Comparison of ENCODE assay signal across 9 cellular contexts in genomic region chr4:144645102-144645469, GRCh38.
DNase-seq lines count a peak whose midpoint lies in the region; TF ChIP-seq lines count a peak whose summit lies in the region.
"Had no signal": no experiment of that assay in that cellular context is flagged by ENCODE, and none has a peak within 500 bp of the region (broad histone marks: within the 10 kb centered on the region; RNA-seq: fewer than 3 reads in every experiment).

No MANE protein-coding gene starts in this region.

- H3K36me3 ChIP-seq in HUES48 (ENCODE audit: control insufficient read depth, insufficient read depth, low read length) (no peaks in the 10 kb centered on the region), subcutaneous abdominal adipose tissue (ENCODE audit: control insufficient read depth in 5 of 5, insufficient read depth in 5 of 5, low read length in 5 of 5) (no peaks in the 10 kb centered on the region)

- peaks cover 71% of the 10 kb centered on the region for H3K27me3 ChIP-seq in HUES48 (ENCODE audit: control insufficient read depth, insufficient read depth, low read length)
- peaks cover 7% of the 10 kb centered on the region for H3K27me3 ChIP-seq in layer of hippocampus (ENCODE audit: control insufficient read depth, insufficient read depth, low read length)
- peaks cover 10 to 28% (median 21%) of the 10 kb centered on the region in 5 donors for H3K27me3 ChIP-seq in subcutaneous abdominal adipose tissue (ENCODE audit: control insufficient read depth in 5 of 5, insufficient read depth in 4 of 5, low read length in 5 of 5)

- DNase-seq in astrocyte of the spinal cord (ENCODE audit: low read depth, low spot score) (peak; percentile 35), midbrain (lab: John Stamatoyannopoulos, UW) (no peak), T-helper 9 cell (no peak), NCI-H1417 treated with DMSO at 0.1 percent for 48 hours (lab: John Stamatoyannopoulos, UW) (no peak)
- DNase-seq: activated T-cell treated with anti-CD3 and anti-CD28 coated beads, Interleukin-2, amount 50 U/mL, for 1 hour; NCI-H524 treated with DMSO at 0.1 percent for 48 hours had no signal

- H3K4me3 ChIP-seq in HUES48 (ENCODE audit: low read depth, low read length) = peak overlapping the region; percentile 61
- peak overlapping the region; percentile 87 for H3K4me3 ChIP-seq in astrocyte of the spinal cord (ENCODE audit: low read depth, low read length)
- H3K4me3 ChIP-seq in subcutaneous abdominal adipose tissue (ENCODE audit: low read depth in 1 of 5, low read length in 5 of 5) = peak overlapping the region in 4 of 5 donors; percentile 39 to 72 (median 62)

- in situ Hi-C loops in astrocyte of the spinal cord (cut with HindIII; ENCODE audit: low sequenced_read_pairs) = no loop called here

- peaks cover 35% of the 10 kb centered on the region for H3K4me1 ChIP-seq in HUES48 (ENCODE audit: control insufficient read depth, insufficient read depth, low read length)
- peaks cover 0 to 22% (median 22%) of the 10 kb centered on the region in 5 donors for H3K4me1 ChIP-seq in subcutaneous abdominal adipose tissue (ENCODE audit: control insufficient read depth in 5 of 5, insufficient read depth in 5 of 5, low read length in 5 of 5)

- H3K27ac ChIP-seq in HUES48 (ENCODE audit: low read depth, low read length) = no peak overlapping the region
- peak overlapping the region; percentile 78 for H3K27ac ChIP-seq in layer of hippocampus (ENCODE audit: low read depth, low read length)
- H3K27ac ChIP-seq in subcutaneous abdominal adipose tissue (ENCODE audit: low read depth, low read length) = no peak overlapping the region

- TF ChIP-seq CTCF in astrocyte of the spinal cord (IDR thresholded peaks at IDR 0.05; ENCODE audit: low read depth, low read length) = no peak

- H3K9ac ChIP-seq in HUES48 (ENCODE audit: low read depth, low read length) (no peak overlapping the region), subcutaneous abdominal adipose tissue (ENCODE audit: low read length in 5 of 5) (no peak overlapping the region)

- H3K9me3 ChIP-seq in HUES48 (ENCODE audit: control insufficient read depth, insufficient read depth, low read length) = no peaks in the 10 kb centered on the region
- no peaks in the 10 kb centered on the region for H3K9me3 ChIP-seq in subcutaneous abdominal adipose tissue (ENCODE audit: control insufficient read depth in 5 of 5, low read length in 5 of 5)
